Comparison of ENCODE assay signal across 23 cellular contexts in genomic region chr2:48116518-48116917, GRCh38.
"Had no signal": no experiment of that assay in that cellular context is flagged by ENCODE, and none has a peak within 500 bp of the region (broad histone marks: within the 10 kb centered on the region; RNA-seq: fewer than 3 reads in every experiment).

No MANE protein-coding gene starts in this region.

- H3K27me3 Mint-ChIP-seq: naive thymus-derived CD8-positive, alpha-beta T cell had no signal

- H3K36me3 ChIP-seq: esophagus muscularis mucosa, gastroesophageal sphincter, heart left ventricle, left lung, lower lobe of right lung had no signal

- H3K9me3 Mint-ChIP-seq: immature natural killer cell; mesothelial cell of epicardium; naive B cell; naive thymus-derived CD8-positive, alpha-beta T cell had no signal

- H3K27ac ChIP-seq: dorsolateral prefrontal cortex, esophagus muscularis mucosa, foreskin keratinocyte, gastroesophageal sphincter, heart left ventricle, hepatocyte, left lung, lower lobe of right lung had no signal

- H3K36me3 Mint-ChIP-seq: immature natural killer cell; mesothelial cell of epicardium; naive B cell; naive thymus-derived CD8-positive, alpha-beta T cell had no signal

- H3K79me2 ChIP-seq: hepatocyte had no signal

- H3K27me3 ChIP-seq: dorsolateral prefrontal cortex, esophagus muscularis mucosa, foreskin keratinocyte, gastroesophageal sphincter, heart left ventricle, hepatocyte, left lung had no signal

- H3K9me3 ChIP-seq: esophagus muscularis mucosa, gastroesophageal sphincter, heart left ventricle, left lung, lower lobe of right lung, mucosa of descending colon had no signal

- H3K4me2 ChIP-seq: hepatocyte had no signal

- H3K27ac Mint-ChIP-seq: immature natural killer cell; mesothelial cell of epicardium; naive B cell; naive thymus-derived CD8-positive, alpha-beta T cell had no signal

- DNase-seq: dermis blood vessel endothelial cell; dorsolateral prefrontal cortex; effector CD4-positive, alpha-beta T cell; effector memory CD4-positive, alpha-beta T cell; foreskin keratinocyte; heart left ventricle; hypothalamus; immature natural killer cell; islet precursor cell; left cardiac atrium; left lung; left ventricle myocardium superior; lower lobe of right lung; mesenchymal stem cell; mucosa of descending colon; naive B cell; naive thymus-derived CD8-positive, alpha-beta T cell had no signal

- ATAC-seq: foreskin keratinocyte; gastroesophageal sphincter; heart left ventricle; left cardiac atrium; left lung; left ventricle myocardium superior; lower lobe of right lung; mucosa of descending colon; naive thymus-derived CD8-positive, alpha-beta T cell had no signal

- H2AFZ ChIP-seq: hepatocyte had no signal

- H3K4me3 Mint-ChIP-seq: immature natural killer cell; mesothelial cell of epicardium; naive thymus-derived CD8-positive, alpha-beta T cell had no signal

- H3K4me3 ChIP-seq: dorsolateral prefrontal cortex, esophagus muscularis mucosa, gastroesophageal sphincter, heart left ventricle, hepatocyte, left lung, lower lobe of right lung, mucosa of descending colon had no signal

- FAIRE-seq: endothelial cell of umbilical vein, frontal cortex had no signal
